In the genomic region with DNA sequence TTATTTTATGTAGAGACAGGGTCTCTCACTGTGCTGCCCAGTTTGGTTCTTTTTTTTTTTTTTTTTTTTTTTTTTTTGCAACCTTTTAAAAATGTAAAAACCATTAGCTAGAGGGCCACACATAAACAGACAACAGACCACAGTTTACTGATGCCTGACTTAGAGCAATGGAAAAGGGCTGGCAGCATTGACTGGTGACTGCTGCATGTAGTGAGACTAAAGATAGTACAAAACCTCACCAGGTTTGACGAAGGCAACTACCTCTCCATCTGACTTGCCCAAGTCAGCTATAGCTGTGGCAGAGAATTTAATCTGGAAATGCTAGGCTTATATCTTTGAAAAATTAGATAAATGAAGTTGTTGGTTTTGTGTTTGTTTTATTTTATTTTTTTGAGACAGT, we compare ENCODE assay signal across 1 cellular context.
TF ChIP-seq lines count a peak whose summit lies in the region.

No MANE protein-coding gene starts in this region.

TF ChIP-seq in K562, 482 proteins besides CTCF, POLR2A, EP300 and RAD21 (continued from another document):
- no peak for TF ChIP-seq FOXO4 (CRISPR knock-in tag; IDR thresholded peaks at IDR 0.05)
- no peak for TF ChIP-seq ATF7 (IDR thresholded peaks at IDR 0.05)
- TF ChIP-seq GATA2 (CRISPR knock-in tag; IDR thresholded peaks at IDR 0.05) = no peak
- TF ChIP-seq TCF15 (CRISPR knock-in tag; IDR thresholded peaks at IDR 0.05) = no peak
- TF ChIP-seq IRF1 (CRISPR knock-in tag; IDR thresholded peaks at IDR 0.05; ENCODE audit: borderline replicate concordance) = no peak
- no peak for TF ChIP-seq RBM25 (IDR thresholded peaks at IDR 0.05; ENCODE audit: low read depth, low read length, severe bottlenecking)
- TF ChIP-seq THRB (CRISPR knock-in tag; conservative IDR thresholded peaks at IDR 0.05) = no peak
- TF ChIP-seq ZNF23 (CRISPR knock-in tag; IDR thresholded peaks at IDR 0.05) = no peak
- no peak for TF ChIP-seq KHSRP (IDR thresholded peaks at IDR 0.05)
